ENCODE assay signal across 1 cellular context in the genomic region with DNA sequence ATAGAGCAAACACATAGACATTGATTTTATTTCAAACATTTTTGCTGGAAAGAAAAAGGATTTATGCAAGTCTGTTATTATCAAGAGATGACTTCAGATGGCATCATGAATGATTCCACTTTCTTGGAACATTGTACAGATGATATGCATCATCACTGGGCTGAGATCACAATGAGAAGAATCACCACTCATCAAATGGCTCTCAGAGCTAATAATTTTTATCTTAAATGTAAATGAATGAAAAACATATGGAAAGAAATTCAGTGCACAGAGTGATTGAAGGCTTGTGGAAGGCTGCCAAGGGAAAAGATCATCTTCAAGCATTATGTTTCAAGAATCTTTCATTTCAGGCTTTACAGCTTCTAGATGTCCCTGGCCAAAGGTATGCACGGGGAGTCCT.
TF ChIP-seq lines count a peak whose summit lies in the region.

No MANE protein-coding gene starts in this region.

TF ChIP-seq in SK-N-SH, 30 proteins besides CTCF, POLR2A, EP300 and RAD21 (continued from another document):
- TF ChIP-seq ZBTB33 (IDR thresholded peaks at IDR 0.05; ENCODE audit: borderline replicate concordance, low read depth) (no peak), USF2 (IDR thresholded peaks at IDR 0.05; ENCODE audit: borderline replicate concordance, low read depth, low read length) (no peak), FOSL2 (IDR thresholded peaks at IDR 0.05; ENCODE audit: borderline replicate concordance, low read depth) (peak; percentile 30; the same call in 1 of the 2 replicates), FOXM1 (IDR thresholded peaks at IDR 0.05; ENCODE audit: low read depth) (0 out of 2 replicates have a peak, but pooled peaks have one; percentile 48), CHD2 (IDR thresholded peaks at IDR 0.05; ENCODE audit: low read length, partially characterized antibody) (no peak), GATA2 (CRISPR knock-in tag; IDR thresholded peaks at IDR 0.05) (no peak), MEF2A (IDR thresholded peaks at IDR 0.05; ENCODE audit: borderline replicate concordance, low read depth) (no peak), RFX5 (IDR thresholded peaks at IDR 0.05; ENCODE audit: low read length) (no peak), REST (IDR thresholded peaks at IDR 0.05; ENCODE audit: low read depth, low read length) (no peak), JUND (IDR thresholded peaks at IDR 0.05) (peak; percentile 52; the same call in 1 of the 2 replicates), EZH2phosphoT487 (IDR thresholded peaks at IDR 0.05; ENCODE audit: borderline replicate concordance, low read depth) (no peak)
- TF ChIP-seq, protein P1, sequence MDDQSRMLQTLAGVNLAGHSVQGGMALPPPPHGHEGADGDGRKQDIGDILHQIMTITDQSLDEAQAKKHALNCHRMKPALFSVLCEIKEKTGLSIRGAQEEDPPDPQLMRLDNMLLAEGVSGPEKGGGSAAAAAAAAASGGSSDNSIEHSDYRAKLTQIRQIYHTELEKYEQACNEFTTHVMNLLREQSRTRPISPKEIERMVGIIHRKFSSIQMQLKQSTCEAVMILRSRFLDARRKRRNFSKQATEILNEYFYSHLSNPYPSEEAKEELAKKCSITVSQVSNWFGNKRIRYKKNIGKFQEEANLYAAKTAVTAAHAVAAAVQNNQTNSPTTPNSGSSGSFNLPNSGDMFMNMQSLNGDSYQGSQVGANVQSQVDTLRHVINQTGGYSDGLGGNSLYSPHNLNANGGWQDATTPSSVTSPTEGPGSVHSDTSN (IDR thresholded peaks at IDR 0.05), result peak; percentile 82
